16 cellular contexts compared by ENCODE assay signal in genomic region chr22:24097961-24098391, GRCh38.
DNase-seq lines count a peak whose midpoint lies in the region; ATAC-seq and TF ChIP-seq lines count a peak whose summit lies in the region.
"Had no signal": no experiment of that assay in that cellular context is flagged by ENCODE, and none has a peak within 500 bp of the region (broad histone marks: within the 10 kb centered on the region; RNA-seq: fewer than 3 reads in every experiment).

No MANE protein-coding gene starts in this region.

- H3K4me3 ChIP-seq in right cardiac atrium (ENCODE audit: low read length): no peak overlapping the region
- H3K4me3 ChIP-seq in spleen: no peak overlapping the region
- H3K4me3 ChIP-seq: GM12878, GM23338 had no signal

- H3K4me1 ChIP-seq in right cardiac atrium (ENCODE audit: control insufficient read depth, insufficient read depth, low read length) (peaks cover 6% of the 10 kb centered on the region), spleen (no peaks in the 10 kb centered on the region)

- 92% methylated on average over 19 of the region's 19 CpGs for WGBS in right cardiac atrium
- 91 to 98% (median 96%) methylated on average over 19 of the region's 19 CpGs for WGBS in spleen, 5 donors

- TF ChIP-seq POLR2A in spleen (IDR thresholded peaks at IDR 0.05): no peak

- H3K27me3 ChIP-seq in right cardiac atrium (ENCODE audit: control insufficient read depth, insufficient read depth) (no peaks in the 10 kb centered on the region), spleen (replicated peaks in 1 of 7) (no peaks in the 10 kb centered on the region)

- no peaks in the 10 kb centered on the region for H3K9me3 ChIP-seq in right cardiac atrium (ENCODE audit: control insufficient read depth, low read length)
- H3K9me3 ChIP-seq in spleen: no peaks in the 10 kb centered on the region

- TF ChIP-seq CTCF in spleen (IDR thresholded peaks at IDR 0.05 in 8 of 11, conservative IDR thresholded peaks at IDR 0.05 in 3 of 11): no peak

- DNase-seq in cardiac septum (ENCODE audit: low spot score) (peak; percentile 55), right cardiac atrium (no peak), mesenteric fat pad (ENCODE audit: low spot score) (peak; percentile 83), spleen (peak; percentile 45), NCI-H1417 (lab: John Stamatoyannopoulos, UW) (no peak), HK-2 (ENCODE audit: unreplicated experiment) (no peak), DMS53 (lab: John Stamatoyannopoulos, UW) (no peak)
- DNase-seq: ACHN; C1 segment of cervical spinal cord; Calu3; CD4-positive, alpha-beta T cell; DMS 273 treated with DMSO at 0.1 percent for 48 hours; DMS79; H7 had no signal

- peaks cover 0 to 97% (median 69%) of the 10 kb centered on the region in 6 donors for H3K36me3 ChIP-seq in spleen

- intact Hi-C loops in cardiac septum (cut with DNase I): no loop called here
- intact Hi-C loops in right cardiac atrium (cut with DNase I): no loop called here
- intact Hi-C loops in spleen (cut with DNase I; ENCODE audit: low total_unique reads): no loop called here

- no peak for ATAC-seq in right cardiac atrium
- ATAC-seq: GM12878, GM23338 had no signal

- H3K27ac ChIP-seq in right cardiac atrium (ENCODE audit: low read length) (no peak overlapping the region), spleen (no peak overlapping the region)

Comparison
In these comparisons a context has a peak if more than half of its experiments do, and no peak if none do; other contexts are left out.
1. DNase-seq: peak in cardiac septum (single experiment), mesenteric fat pad (single experiment) and spleen (single experiment); none in right cardiac atrium (0 of 3), NCI-H1417 (0 of 3), HK-2 (single experiment) and DMS53 (single experiment).